8 cellular contexts compared by ENCODE assay signal in genomic region chr1:200415693-200416593, GRCh38. TPM values are rescaled to one million over a fixed set of nuclear protein-coding genes. Genes with fewer than 3 reads are reported as not detected.
DNase-seq lines count a peak whose midpoint lies in the region; ATAC-seq and TF ChIP-seq lines count a peak whose summit lies in the region.

No MANE protein-coding gene starts in this region.

- peak overlapping the region; percentile 93 for H3K27ac Mint-ChIP-seq in MCF 10A (ENCODE audit: low read depth, unreplicated experiment)
- peak overlapping the region in 2 of 3 experiments; percentile 13 to 59 for H3K27ac Mint-ChIP-seq in nephron
- H3K27ac Mint-ChIP-seq in activated naive CD8-positive, alpha-beta T cell treated with anti-CD3 and anti-CD28 coated beads for 36 hours, result no peak overlapping the region

- H3K4me1 Mint-ChIP-seq in MCF 10A (ENCODE audit: insufficient read depth, unreplicated experiment) (peaks cover 24% of the 10 kb centered on the region), nephron (peaks cover 11% of the 10 kb centered on the region)
- H3K4me1 Mint-ChIP-seq in activated naive CD8-positive, alpha-beta T cell treated with anti-CD3 and anti-CD28 coated beads for 36 hours, result peaks cover 13% of the 10 kb centered on the region

- BruUV-seq in MCF 10A (replicated peaks; lab: Mats Ljungman, UMichigan) (TSS peak; percentile 99), OCI-LY7 (replicated peaks; lab: Mats Ljungman, UMichigan) (no TSS peak)

- POLR2A ChIA-PET in MCF 10A (lab: Yijun Ruan, JAX) (interaction anchor here (0.6 to 9.2 kb wide), 18 partner anchors 10 to 287 kb away, joined by 3 to 81 read pairs (median 4); no protein-coding TSS in a partner anchor), OCI-LY7 (lab: Charles Lee) (interaction anchor here (0.6 to 1.3 kb wide), 3 partner anchors 78 to 634 kb away, joined by 3 read pairs; no protein-coding TSS in a partner anchor)

- peaks cover 3% of the 10 kb centered on the region for H3K4me1 ChIP-seq in OCI-LY7 (ENCODE audit: insufficient read depth, low read length, poor library complexity, severe bottlenecking)

- no peak overlapping the region for H3K4me2 ChIP-seq in OCI-LY7 (ENCODE audit: low read length)

- no peaks in the 10 kb centered on the region for H4K20me1 ChIP-seq in OCI-LY7 (ENCODE audit: insufficient read depth, low read length)

- H3K9me2 ChIP-seq in OCI-LY7 (ENCODE audit: insufficient read depth, low read length), result no peaks in the 10 kb centered on the region

- in situ Hi-C loops in ACHN (cut with HindIII; ENCODE audit: low pct_ligation_motif_present, low pct_unique_long_range_greater_than_20kb, low sequenced_read_pairs), result no loop called here

- H3K79me2 ChIP-seq in OCI-LY7 (ENCODE audit: insufficient read depth, low read depth, low read length), result no peaks in the 10 kb centered on the region

- peak; percentile 68 for ATAC-seq in GM19467 (IDR thresholded peaks at IDR 0.05; ENCODE audit: unreplicated experiment)
- ATAC-seq in HG03442 (IDR thresholded peaks at IDR 0.05; ENCODE audit: unreplicated experiment), result peak; percentile 79

- no peak overlapping the region for H3K4me3 ChIP-seq in OCI-LY7 (ENCODE audit: low read depth, low read length, poor library complexity, severe bottlenecking)

- no peaks in the 10 kb centered on the region for H3K9me3 Mint-ChIP-seq in MCF 10A (ENCODE audit: unreplicated experiment)
- no peaks in the 10 kb centered on the region for H3K9me3 Mint-ChIP-seq in nephron
- no peaks in the 10 kb centered on the region for H3K9me3 Mint-ChIP-seq in activated naive CD8-positive, alpha-beta T cell treated with anti-CD3 and anti-CD28 coated beads for 36 hours

- H2AFZ ChIP-seq in OCI-LY7 (ENCODE audit: low read length), result no peak overlapping the region

- H3K4me3 Mint-ChIP-seq in MCF 10A (ENCODE audit: unreplicated experiment), result peak overlapping the region; percentile 20
- no peak overlapping the region for H3K4me3 Mint-ChIP-seq in nephron
- H3K4me3 Mint-ChIP-seq in activated naive CD8-positive, alpha-beta T cell treated with anti-CD3 and anti-CD28 coated beads for 36 hours, result no peak overlapping the region

- no peaks in the 10 kb centered on the region for H3K27me3 Mint-ChIP-seq in MCF 10A (ENCODE audit: insufficient read depth, unreplicated experiment)
- peaks cover 9% of the 10 kb centered on the region for H3K27me3 Mint-ChIP-seq in nephron (ENCODE audit: low read depth)
- peaks cover 5% of the 10 kb centered on the region for H3K27me3 Mint-ChIP-seq in activated naive CD8-positive, alpha-beta T cell treated with anti-CD3 and anti-CD28 coated beads for 36 hours

- H3K36me3 Mint-ChIP-seq in MCF 10A (ENCODE audit: insufficient read depth, unreplicated experiment), result no peaks in the 10 kb centered on the region
- H3K36me3 Mint-ChIP-seq in nephron (ENCODE audit: low read depth), result no peaks in the 10 kb centered on the region
- H3K36me3 Mint-ChIP-seq in activated naive CD8-positive, alpha-beta T cell treated with anti-CD3 and anti-CD28 coated beads for 36 hours, result no peaks in the 10 kb centered on the region

- H3K36me3 ChIP-seq in OCI-LY7 (ENCODE audit: insufficient read depth, low read length), result no peaks in the 10 kb centered on the region

- DNase-seq in ACHN (peak; percentile 89), MCF 10A (ENCODE audit: unreplicated experiment) (peak; percentile 99), amygdala (lab: John Stamatoyannopoulos, UW) (no peak), OCI-LY7 (ENCODE audit: low spot score) (no peak)
- DNase-seq in activated naive CD8-positive, alpha-beta T cell treated with anti-CD3 and anti-CD28 coated beads for 36 hours, result no peak

- no peak overlapping the region for H3K27ac ChIP-seq in OCI-LY7 (ENCODE audit: low read depth, low read length, poor library complexity, severe bottlenecking)

- CTCF ChIA-PET in MCF 10A (lab: Yijun Ruan, JAX) (interaction anchor here (0.6 to 1.3 kb wide), 10 partner anchors 28 to 1303 kb away, joined by 3 to 4 read pairs (median 3); no protein-coding TSS in a partner anchor), OCI-LY7 (lab: Charles Lee; ENCODE audit: unreplicated experiment) (no interaction called here)

- H3K9me3 ChIP-seq in OCI-LY7 (ENCODE audit: low read length), result no peaks in the 10 kb centered on the region

- TF ChIP-seq CTCF in MCF 10A (IDR thresholded peaks at IDR 0.05; ENCODE audit: unreplicated experiment) (no peak), nephron (IDR thresholded peaks at IDR 0.05; ENCODE audit: unreplicated experiment in 3 of 3) (no peak), OCI-LY7 (conservative IDR thresholded peaks at IDR 0.05; ENCODE audit: low read length) (no peak)

- intact Hi-C loops in MCF 10A (cut with micrococcal nuclease) (loop anchor here (1.0 to 10.0 kb wide), 3 partner anchors 67 to 731 kb away; no protein-coding TSS in a partner anchor), OCI-LY7 (cut with micrococcal nuclease; ENCODE audit: unreplicated experiment) (no loop called here)

RNA-seq across cellular contexts. Expression of gene ZNF281, which starts 6.1 kb away (rescaled TPM):
- total RNA-seq in MCF 10A (2022) (22.3 and 24.8 TPM in 2 replicates), OCI-LY7 (2022) (23.6 and 23.7 TPM in 2 replicates)
- 10 to 100 TPM; 20.4 to 20.8 TPM for total RNA-seq in activated naive CD8-positive, alpha-beta T cell treated with anti-CD3 and anti-CD28 coated beads for 36 hours
- total RNA-seq in OCI-LY7 (2014; rRNA removed; shearing (Covaris generic)), result 22.9 and 24.2 TPM in 2 replicates

Comparison
In these comparisons a context has a peak if more than half of its experiments do, and no peak if none do; other contexts are left out.
1. DNase-seq: peak in ACHN (single experiment) and MCF 10A (single experiment); none in activated naive CD8-positive, alpha-beta T cell treated with anti-CD3 and anti-CD28 coated beads for 36 hours (single experiment), amygdala (0 of 56) and OCI-LY7 (single experiment).